ENCODE assay signal across 8 cellular contexts in the genomic region with DNA sequence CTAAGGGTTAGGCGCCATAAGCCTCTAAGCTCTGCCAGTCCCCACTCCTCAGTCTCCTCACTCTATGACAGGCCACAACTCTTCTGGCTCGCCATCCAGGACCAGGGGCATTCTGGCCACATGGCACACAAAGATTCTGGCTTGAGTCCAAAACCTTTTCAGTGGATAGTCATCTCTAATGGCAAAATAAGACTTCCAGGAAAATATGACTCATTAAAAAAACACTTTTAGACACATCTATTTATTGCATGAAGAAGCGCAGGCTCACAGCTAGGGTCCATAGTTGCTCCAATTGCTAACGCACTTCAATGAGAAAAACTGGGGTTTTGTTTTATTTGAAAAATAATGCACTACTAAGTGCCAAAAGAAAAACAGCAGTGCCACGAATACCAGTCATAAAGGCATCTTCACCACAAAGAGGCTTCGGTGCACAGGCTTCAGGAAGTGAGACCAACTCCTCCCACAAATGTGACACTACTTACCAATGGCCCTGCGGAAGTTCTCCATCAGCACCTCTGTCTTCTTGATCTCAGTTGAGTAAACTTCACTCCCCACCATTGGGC. TPM values are rescaled to one million over a fixed set of nuclear protein-coding genes. Genes with fewer than 3 reads are reported as not detected.
DNase-seq lines count a peak whose midpoint lies in the region; ATAC-seq and TF ChIP-seq lines count a peak whose summit lies in the region.
"Had no signal": no experiment of that assay in that cellular context is flagged by ENCODE, and none has a peak within 500 bp of the region (broad histone marks: within the 10 kb centered on the region; RNA-seq: fewer than 3 reads in every experiment).

No MANE protein-coding gene starts in this region.

- H3K9me3 ChIP-seq in GM23248 (ENCODE audit: low read depth) (no peaks in the 10 kb centered on the region), Panc1 (ENCODE audit: control insufficient read depth, insufficient read depth, low read depth, low read length) (no peaks in the 10 kb centered on the region), colonic mucosa (no peaks in the 10 kb centered on the region)

- H3K36me3 ChIP-seq in GM23248 (ENCODE audit: low read depth), result peaks cover 19% of the 10 kb centered on the region
- H3K36me3 ChIP-seq in Panc1 (ENCODE audit: control insufficient read depth, insufficient read depth, low read length), result peaks cover 52% of the 10 kb centered on the region
- no peaks in the 10 kb centered on the region for H3K36me3 ChIP-seq in colonic mucosa

- 67 to 69% methylated on average over 7 of the region's 7 CpGs for WGBS in GM23248 (ENCODE audit: low coverage in 1 of 2, low lambda C conversion rate in 2 of 2, missing lambda C conversion rate in 2 of 2), 2 experiments

- peaks cover 59% of the 10 kb centered on the region for H3K79me2 ChIP-seq in GM23248 (ENCODE audit: insufficient read depth)

- H3K9ac ChIP-seq in GM23248 (no peak overlapping the region), colonic mucosa (ENCODE audit: low read depth in 2 of 2, low read length in 2 of 2) (no peak overlapping the region)

- peaks cover 13% of the 10 kb centered on the region for H3K4me1 ChIP-seq in GM23248 (ENCODE audit: insufficient read depth)
- no peaks in the 10 kb centered on the region for H3K4me1 ChIP-seq in Panc1 (ENCODE audit: control insufficient read depth, insufficient read depth, low read length)
- H3K4me1 ChIP-seq in colonic mucosa, result no peaks in the 10 kb centered on the region

- BruUV-seq in Panc1 (replicated peaks; lab: Mats Ljungman, UMichigan), result no TSS peak

- H3K27ac Mint-ChIP-seq in natural killer cell treated with Interleukin-12 subunit alpha and Interleukin-12 subunit beta and Interleukin-15 and Interleukin-18, amount 100 ng/mL, for 72 hours, result peak overlapping the region; percentile 90 to 92
- H3K27ac Mint-ChIP-seq: nephron had no signal

- no peak for TF ChIP-seq CTCF in Panc1 (IDR thresholded peaks at IDR 0.05)
- no peak for TF ChIP-seq CTCF in colonic mucosa (IDR thresholded peaks at IDR 0.05)

- H4K20me1 ChIP-seq in GM23248 (ENCODE audit: insufficient read depth), result no peaks in the 10 kb centered on the region

- peak; percentile 72; the same call in 1 of the 2 replicates for ATAC-seq in Panc1
- peak; percentile 90 to 98 for ATAC-seq in natural killer cell treated with Interleukin-12 subunit alpha and Interleukin-12 subunit beta and Interleukin-15 and Interleukin-18, amount 100 ng/mL, for 72 hours
- no peak for ATAC-seq in GM19452 (IDR thresholded peaks at IDR 0.05; ENCODE audit: unreplicated experiment)

- no peaks in the 10 kb centered on the region for H3K9me2 ChIP-seq in GM23248 (ENCODE audit: insufficient read depth)

- in situ Hi-C loops in GM23248 (cut with MboI), result no loop called here
- in situ Hi-C loops in Panc1 (cut with HindIII; ENCODE audit: low pct_unique_long_range_greater_than_20kb, low sequenced_read_pairs), result no loop called here

- peak overlapping the region; percentile 56 for H3K27ac ChIP-seq in GM23248
- H3K27ac ChIP-seq in Panc1 (ENCODE audit: low read length), result no peak overlapping the region
- no peak overlapping the region for H3K27ac ChIP-seq in colonic mucosa

- H3K4me2 ChIP-seq in GM23248 (ENCODE audit: unreplicated experiment), result peak overlapping the region; percentile 28

- H3K27me3 Mint-ChIP-seq in natural killer cell treated with Interleukin-12 subunit alpha and Interleukin-12 subunit beta and Interleukin-15 and Interleukin-18, amount 100 ng/mL, for 72 hours, result no peaks in the 10 kb centered on the region

- no peak overlapping the region for H2AFZ ChIP-seq in GM23248

- peaks cover 32% of the 10 kb centered on the region for H3K36me3 Mint-ChIP-seq in natural killer cell treated with Interleukin-12 subunit alpha and Interleukin-12 subunit beta and Interleukin-15 and Interleukin-18, amount 100 ng/mL, for 72 hours

- H3K4me3 Mint-ChIP-seq in natural killer cell treated with Interleukin-12 subunit alpha and Interleukin-12 subunit beta and Interleukin-15 and Interleukin-18, amount 100 ng/mL, for 72 hours, result peak overlapping the region; percentile 61
- H3K4me3 Mint-ChIP-seq: nephron had no signal

- CTCF ChIA-PET in Panc1 (lab: Charles Lee), result no interaction called here

- intact Hi-C loops in Panc1 (cut with micrococcal nuclease; ENCODE audit: unreplicated experiment) (no loop called here), colonic mucosa (cut with DNase I) (no loop called here)

- H3K4me1 Mint-ChIP-seq in natural killer cell treated with Interleukin-12 subunit alpha and Interleukin-12 subunit beta and Interleukin-15 and Interleukin-18, amount 100 ng/mL, for 72 hours (ENCODE audit: low read depth in 2 of 2), result peaks cover 23 to 39% of the 10 kb centered on the region in 2 donors
- H3K4me1 Mint-ChIP-seq: nephron had no signal

- POLR2A ChIA-PET in Panc1 (lab: Charles Lee), result no interaction called here

- peak; percentile 94 for DNase-seq in GM23248
- DNase-seq in Panc1 (ENCODE audit: low read depth, low spot score), result peak; percentile 22
- DNase-seq in amniotic stem cell (lab: John Stamatoyannopoulos, UW), result peak; percentile 91
- DNase-seq in natural killer cell treated with Interleukin-12 subunit alpha and Interleukin-12 subunit beta and Interleukin-15 and Interleukin-18, amount 100 ng/mL, for 72 hours (ENCODE audit: low spot score), result peak; percentile 64
- no peak for DNase-seq in colonic mucosa
- DNase-seq in NCI-H1694 treated with DMSO at 0.1 percent for 48 hours (lab: John Stamatoyannopoulos, UW), result no peak

- no peaks in the 10 kb centered on the region for H3K9me3 Mint-ChIP-seq in natural killer cell treated with Interleukin-12 subunit alpha and Interleukin-12 subunit beta and Interleukin-15 and Interleukin-18, amount 100 ng/mL, for 72 hours
- H3K9me3 Mint-ChIP-seq: nephron had no signal

- H3K27me3 ChIP-seq in GM23248 (replicated peaks; ENCODE audit: insufficient read depth), result no peaks in the 10 kb centered on the region
- no peaks in the 10 kb centered on the region for H3K27me3 ChIP-seq in Panc1 (ENCODE audit: control insufficient read depth, insufficient read depth, low read length)
- H3K27me3 ChIP-seq in colonic mucosa, result no peaks in the 10 kb centered on the region

- H3F3A ChIP-seq in GM23248 (ENCODE audit: insufficient read depth), result peaks cover 17% of the 10 kb centered on the region

- no peak overlapping the region for H3K4me3 ChIP-seq in GM23248
- no peak overlapping the region for H3K4me3 ChIP-seq in Panc1 (ENCODE audit: low read depth in 2 of 2, low read length in 2 of 2)
- no peak overlapping the region for H3K4me3 ChIP-seq in colonic mucosa

RNA-seq across cellular contexts. Expression of a gene that starts 11.1 kb away (rescaled TPM):
- 45.0 and 62.0 TPM in 2 replicates for total RNA-seq in GM23248 (2014; rRNA removed; shearing (Covaris generic))
- 54.4 and 59.1 TPM in 2 replicates for polyA plus RNA-seq in GM23248 (2016; fragmentation: Nextera tagmentation; extraction: Ambion mirVana)
- total RNA-seq in Panc1 (2021; ENCODE audit: unreplicated experiment) (122 TPM), colonic mucosa (10 to 100 TPM; 16.1 to 48.2 TPM)
- polyA plus RNA-seq in Panc1 (2012; ENCODE audit: insufficient read length), result 167 TPM
- total RNA-seq in natural killer cell treated with Interleukin-12 subunit alpha and Interleukin-12 subunit beta and Interleukin-15 and Interleukin-18, amount 100 ng/mL, for 72 hours, result 10 to 100 TPM; 46.6 to 93.0 TPM

RNA-seq across cellular contexts. Expression of a gene that starts 40.8 kb away (rescaled TPM):
- 3.7 and 4.9 TPM in 2 replicates for total RNA-seq in GM23248 (2014; rRNA removed; shearing (Covaris generic))
- 16.8 and 18.7 TPM in 2 replicates for polyA plus RNA-seq in GM23248 (2016; fragmentation: Nextera tagmentation; extraction: Ambion mirVana)
- total RNA-seq in Panc1 (2021; ENCODE audit: unreplicated experiment) (15.4 TPM), colonic mucosa (10 to 100 TPM in 1 of 2 donors, 1 to 10 TPM in 1; 8.6 to 16.6 TPM)
- polyA plus RNA-seq in Panc1 (2012; ENCODE audit: insufficient read length), result 28.3 TPM
- 10 to 100 TPM; 20.8 to 32.7 TPM for total RNA-seq in natural killer cell treated with Interleukin-12 subunit alpha and Interleukin-12 subunit beta and Interleukin-15 and Interleukin-18, amount 100 ng/mL, for 72 hours

Comparison
In these comparisons a context has a peak if more than half of its experiments do, and no peak if none do; other contexts are left out.
1. DNase-seq: peak in GM23248 (single experiment), Panc1 (single experiment), amniotic stem cell (single experiment) and natural killer cell treated with Interleukin-12 subunit alpha and Interleukin-12 subunit beta and Interleukin-15 and Interleukin-18, amount 100 ng/mL, for 72 hours (single experiment); none in colonic mucosa (single experiment) and NCI-H1694 treated with DMSO at 0.1 percent for 48 hours (single experiment).